In genomic region chr6:1821188-1822183, GRCh38 we compare ENCODE assay signal across 11 cellular contexts.
DNase-seq lines count a peak whose midpoint lies in the region; ATAC-seq, FAIRE-seq and TF ChIP-seq lines count a peak whose summit lies in the region.
"Had no signal": no experiment of that assay in that cellular context is flagged by ENCODE, and none has a peak within 500 bp of the region (broad histone marks: within the 10 kb centered on the region; RNA-seq: fewer than 3 reads in every experiment).

No MANE protein-coding gene starts in this region.

- peaks cover 4% of the 10 kb centered on the region for H3K4me1 Mint-ChIP-seq in astrocyte (ENCODE audit: low read depth, unreplicated experiment)

- no peak overlapping the region for H3K27ac ChIP-seq in BLaER1
- no peak overlapping the region for H3K27ac ChIP-seq in astrocyte (ENCODE audit: low read depth, low read length)
- H3K27ac ChIP-seq: epithelial cell of prostate had no signal

- H3K27ac Mint-ChIP-seq in astrocyte (ENCODE audit: unreplicated experiment), result no peak overlapping the region

- no peaks in the 10 kb centered on the region for H3K36me3 ChIP-seq in BLaER1
- H3K36me3 ChIP-seq in astrocyte (ENCODE audit: insufficient read depth, low read length), result no peaks in the 10 kb centered on the region

- no peaks in the 10 kb centered on the region for H3K27me3 ChIP-seq in BLaER1
- H3K27me3 ChIP-seq in astrocyte (ENCODE audit: insufficient read depth, low read length), result no peaks in the 10 kb centered on the region

- no peak overlapping the region for H3K4me3 ChIP-seq in BLaER1
- H3K4me3 ChIP-seq in HFF-Myc (replicated peaks; ENCODE audit: low read depth, low read length), result peak overlapping the region; percentile 6; the same call in 1 of the 2 replicates
- H3K4me3 ChIP-seq in astrocyte (ENCODE audit: insufficient read depth, low read depth, low read length), result no peak overlapping the region

- H3K4me2 ChIP-seq in BLaER1, result peak overlapping the region; percentile 33
- peak overlapping the region; percentile 33 for H3K4me2 ChIP-seq in astrocyte (ENCODE audit: low read length)

- H3K9ac ChIP-seq in BLaER1 (no peak overlapping the region), astrocyte (ENCODE audit: low read length) (no peak overlapping the region)

- H4K20me1 ChIP-seq in BLaER1 (no peaks in the 10 kb centered on the region), astrocyte (ENCODE audit: insufficient read depth, low read length) (no peaks in the 10 kb centered on the region)

- peak overlapping the region; percentile 28 for H2AFZ ChIP-seq in astrocyte (ENCODE audit: low read depth, low read length)

- H3K4me1 ChIP-seq in BLaER1 (peaks cover 19% of the 10 kb centered on the region), astrocyte (ENCODE audit: insufficient read depth, low read length) (peaks cover 6% of the 10 kb centered on the region)

- H3K9me3 Mint-ChIP-seq in astrocyte (ENCODE audit: unreplicated experiment), result no peaks in the 10 kb centered on the region

- H3K79me2 ChIP-seq in astrocyte (ENCODE audit: insufficient read depth, low read length), result no peaks in the 10 kb centered on the region

- no peaks in the 10 kb centered on the region for H3K27me3 Mint-ChIP-seq in astrocyte (ENCODE audit: low read depth, unreplicated experiment)

- TF ChIP-seq CTCF in HFF-Myc (IDR thresholded peaks at IDR 0.05; ENCODE audit: low read depth, low read length, missing control alignments), result no peak
- no peak for TF ChIP-seq CTCF in astrocyte (IDR thresholded peaks at IDR 0.05; ENCODE audit: insufficient read depth, low read depth, low read length)

- no peak for FAIRE-seq in astrocyte (lab: Jason Lieb, UNC)
- FAIRE-seq: H1 had no signal

- H3K4me3 Mint-ChIP-seq in astrocyte (ENCODE audit: unreplicated experiment), result no peak overlapping the region

- ATAC-seq in HG03280 (IDR thresholded peaks at IDR 0.05; ENCODE audit: unreplicated experiment) (no peak), GM21576 (IDR thresholded peaks at IDR 0.05; ENCODE audit: unreplicated experiment) (no peak)
- ATAC-seq in stimulated activated naive CD8-positive, alpha-beta T cell treated with anti-CD3 and anti-CD28 coated beads, Interleukin-15, Interleukin-2, amounts not matched to agents 100 U/mL and 50 U/mL, for 24 hours, result no peak

- H3K36me3 Mint-ChIP-seq in astrocyte (ENCODE audit: low read depth, unreplicated experiment), result no peaks in the 10 kb centered on the region

- DNase-seq in HFF-Myc (ENCODE audit: extremely low read depth, low read depth), result peak; percentile 59
- peak; percentile 40 for DNase-seq in astrocyte (ENCODE audit: low read depth)
- peak; percentile 32 for DNase-seq in medulla oblongata (ENCODE audit: extremely low spot score)
- DNase-seq in stimulated activated naive CD8-positive, alpha-beta T cell treated with anti-CD3 and anti-CD28 coated beads, Interleukin-15, Interleukin-2, amounts not matched to agents 100 U/mL and 50 U/mL, for 24 hours, result no peak
- DNase-seq in NCI-H524 (lab: John Stamatoyannopoulos, UW), result no peak
- DNase-seq: SIG-M5 had no signal

- no peaks in the 10 kb centered on the region for H3K9me3 ChIP-seq in BLaER1
- H3K9me3 ChIP-seq in astrocyte (ENCODE audit: insufficient read depth, low read depth, low read length), result no peaks in the 10 kb centered on the region

Comparison
In these comparisons a context has a peak if more than half of its experiments do, and no peak if none do; other contexts are left out.
1. DNase-seq: peak in HFF-Myc (single experiment), astrocyte (single experiment) and medulla oblongata (single experiment); none in stimulated activated naive CD8-positive, alpha-beta T cell treated with anti-CD3 and anti-CD28 coated beads, Interleukin-15, Interleukin-2, amounts not matched to agents 100 U/mL and 50 U/mL, for 24 hours (single experiment) and NCI-H524 (0 of 2).